11 cellular contexts compared by ENCODE assay signal in genomic region chrX:74922922-74923321, GRCh38. TPM values are rescaled to one million over a fixed set of nuclear protein-coding genes. Genes with fewer than 3 reads are reported as not detected.
DNase-seq lines count a peak whose midpoint lies in the region; ATAC-seq, FAIRE-seq and TF ChIP-seq lines count a peak whose summit lies in the region.
"Had no signal": no experiment of that assay in that cellular context is flagged by ENCODE, and none has a peak within 500 bp of the region (broad histone marks: within the 10 kb centered on the region; RNA-seq: fewer than 3 reads in every experiment).

No MANE protein-coding gene starts in this region.

- H3K36me3 ChIP-seq in astrocyte (ENCODE audit: insufficient read depth, low read length): no peaks in the 10 kb centered on the region
- H3K36me3 ChIP-seq in vagina: no peaks in the 10 kb centered on the region
- H3K36me3 ChIP-seq in trophoblast cell (ENCODE audit: control insufficient read depth in 1 of 2, insufficient read depth in 2 of 2, low read length in 2 of 2): no peaks in the 10 kb centered on the region

- H3K4me1 ChIP-seq in astrocyte (ENCODE audit: insufficient read depth, low read length) (no peaks in the 10 kb centered on the region), vagina (no peaks in the 10 kb centered on the region), trophoblast cell (ENCODE audit: control insufficient read depth in 1 of 2, insufficient read depth in 2 of 2, low read length in 2 of 2) (peaks cover 2 to 6% of the 10 kb centered on the region in 2 experiments)

- intact Hi-C loops in vagina (cut with DNase I): no loop called here

- H3K9me3 ChIP-seq in astrocyte (ENCODE audit: insufficient read depth, low read depth, low read length): no peaks in the 10 kb centered on the region
- H3K9me3 ChIP-seq in vagina: no peaks in the 10 kb centered on the region
- peaks cover 6% of the 10 kb centered on the region for H3K9me3 ChIP-seq in trophoblast cell (ENCODE audit: insufficient read depth, low read depth, low read length)

- no peak overlapping the region for H2BK5ac ChIP-seq in trophoblast cell (ENCODE audit: low read depth, low read length, poor library complexity)

- WGBS in trophoblast cell (ENCODE audit: extremely low coverage, insufficient coverage, insufficient read length): no CpG with 5 or more reads among the region's 4 CpGs

- no peak overlapping the region for H3K4me3 ChIP-seq in astrocyte (ENCODE audit: insufficient read depth, low read depth, low read length)
- no peak overlapping the region for H3K4me3 ChIP-seq in vagina
- H3K4me3 ChIP-seq in trophoblast cell (ENCODE audit: low read depth, low read length): no peak overlapping the region

- no peak overlapping the region for H3K23ac ChIP-seq in trophoblast cell (ENCODE audit: low read length)

- no peaks in the 10 kb centered on the region for H4K20me1 ChIP-seq in astrocyte (ENCODE audit: insufficient read depth, low read length)

- no peak overlapping the region for H3K4me3 Mint-ChIP-seq in astrocyte (ENCODE audit: unreplicated experiment)

- H4K12ac ChIP-seq in trophoblast cell (ENCODE audit: low read depth, low read length): no peak overlapping the region

- no peak overlapping the region for H3K4ac ChIP-seq in trophoblast cell (ENCODE audit: low read depth, low read length)

- peaks cover 20% of the 10 kb centered on the region for H3K27me3 Mint-ChIP-seq in astrocyte (ENCODE audit: low read depth, unreplicated experiment)

- H4K91ac ChIP-seq in trophoblast cell (ENCODE audit: low read depth, low read length): no peak overlapping the region

- no peak overlapping the region for H2AFZ ChIP-seq in astrocyte (ENCODE audit: low read depth, low read length)
- no peak overlapping the region for H2AFZ ChIP-seq in trophoblast cell (ENCODE audit: insufficient read depth, low read length, poor library complexity)

- H3K14ac ChIP-seq in trophoblast cell (ENCODE audit: low read length): no peak overlapping the region

- ATAC-seq in GM18861 (IDR thresholded peaks at IDR 0.05; ENCODE audit: unreplicated experiment) (peak; percentile 85), GM21619 (IDR thresholded peaks at IDR 0.05; ENCODE audit: unreplicated experiment) (peak; percentile 60), HG03342 (IDR thresholded peaks at IDR 0.05; ENCODE audit: unreplicated experiment) (peak; percentile 49)

- H3K18ac ChIP-seq in trophoblast cell (ENCODE audit: low read length): no peak overlapping the region

- H3K27me3 ChIP-seq in astrocyte (ENCODE audit: insufficient read depth, low read length) (peaks cover 5% of the 10 kb centered on the region), vagina (no peaks in the 10 kb centered on the region), trophoblast cell (ENCODE audit: insufficient read depth, low read length) (peaks cover 7% of the 10 kb centered on the region)

- H2BK120ac ChIP-seq in trophoblast cell (ENCODE audit: insufficient read depth, low read length, poor library complexity): no peak overlapping the region

- H2BK12ac ChIP-seq in trophoblast cell (ENCODE audit: low read length): no peak overlapping the region

- H4K8ac ChIP-seq in trophoblast cell (ENCODE audit: low read depth, low read length): no peak overlapping the region

- H3K4me1 Mint-ChIP-seq in astrocyte (ENCODE audit: low read depth, unreplicated experiment): no peaks in the 10 kb centered on the region

- no peak for TF ChIP-seq CTCF in astrocyte (IDR thresholded peaks at IDR 0.05; ENCODE audit: insufficient read depth, low read depth, low read length)
- no peak for TF ChIP-seq CTCF in vagina (IDR thresholded peaks at IDR 0.05)

- no peak for TF ChIP-seq POLR2A in vagina (IDR thresholded peaks at IDR 0.05)

- DNase-seq in astrocyte (ENCODE audit: low read depth) (no peak), vagina (ENCODE audit: extremely low spot score in 2 of 2) (no peak), trophoblast cell (no peak), NCI-H524 (lab: John Stamatoyannopoulos, UW) (no peak)
- no peak for DNase-seq in activated naive CD4-positive, alpha-beta T cell (lab: John Stamatoyannopoulos, UW)
- DNase-seq: mesendoderm, small intestine had no signal

- H3K79me1 ChIP-seq in trophoblast cell (ENCODE audit: low read length): no peaks in the 10 kb centered on the region

- no peak overlapping the region for H3K27ac ChIP-seq in astrocyte (ENCODE audit: low read depth, low read length)
- no peak overlapping the region for H3K27ac ChIP-seq in vagina
- H3K27ac ChIP-seq in trophoblast cell (ENCODE audit: low read depth, low read length): no peak overlapping the region

- peak; percentile 91 for FAIRE-seq in astrocyte (lab: Jason Lieb, UNC)
- FAIRE-seq: small intestine had no signal

- no peaks in the 10 kb centered on the region for H3K36me3 Mint-ChIP-seq in astrocyte (ENCODE audit: low read depth, unreplicated experiment)

- H3K9ac ChIP-seq in astrocyte (ENCODE audit: low read length) (no peak overlapping the region), trophoblast cell (ENCODE audit: low read length) (no peak overlapping the region)

- H3K4me2 ChIP-seq in astrocyte (ENCODE audit: low read length): no peak overlapping the region
- no peak overlapping the region for H3K4me2 ChIP-seq in trophoblast cell (ENCODE audit: low read length)

- H2AK5ac ChIP-seq in trophoblast cell (ENCODE audit: low read length): no peak overlapping the region

- H3K79me2 ChIP-seq in astrocyte (ENCODE audit: insufficient read depth, low read length) (no peaks in the 10 kb centered on the region), trophoblast cell (ENCODE audit: control insufficient read depth, insufficient read depth, low read length, poor library complexity) (no peaks in the 10 kb centered on the region)

- H3K27ac Mint-ChIP-seq in astrocyte (ENCODE audit: unreplicated experiment): no peak overlapping the region
- H3K27ac Mint-ChIP-seq: stimulated activated naive CD8-positive, alpha-beta T cell treated with anti-CD3 and anti-CD28 coated beads, Interleukin-15, Interleukin-2, amounts not matched to agents 100 ng/mL and 50 ng/mL, for 24 hours had no signal

- peaks cover 2% of the 10 kb centered on the region for H3K9me3 Mint-ChIP-seq in astrocyte (ENCODE audit: unreplicated experiment)
- H3K9me3 Mint-ChIP-seq: stimulated activated naive CD8-positive, alpha-beta T cell treated with anti-CD3 and anti-CD28 coated beads, Interleukin-15, Interleukin-2, amounts not matched to agents 100 ng/mL and 50 ng/mL, for 24 hours had no signal

RNA-seq across cellular contexts. Expression of gene NEXMIF, which starts 2.3 kb away (rescaled TPM):
- 0.48 TPM in 2 replicates for total RNA-seq in astrocyte
- total RNA-seq in vagina: 0.98 TPM
- polyA plus RNA-seq in trophoblast cell (2013): 0.03 and 0.04 TPM in 2 replicates
